In genomic region chr2:212842544-212843185, GRCh38 we compare ENCODE assay signal across 17 cellular contexts.
A peak's percentile ranks its signal among the peaks of the same experiment; 100 is the strongest.
DNase-seq lines count a peak whose midpoint lies in the region; TF ChIP-seq lines count a peak whose summit lies in the region.
"Had no signal": no experiment of that assay in that cellular context is flagged by ENCODE, and none has a peak within 500 bp of the region (broad histone marks: within the 10 kb centered on the region; RNA-seq: fewer than 3 reads in every experiment).

No MANE protein-coding gene starts in this region.

- TF ChIP-seq CTCF in AG04449 (IDR thresholded peaks at IDR 0.05; ENCODE audit: insufficient read depth, low read length, missing control alignments), result no peak
- TF ChIP-seq CTCF in HFFc6 (IDR thresholded peaks at IDR 0.05), result no peak
- TF ChIP-seq CTCF in foreskin fibroblast (IDR thresholded peaks at IDR 0.05; ENCODE audit: low read depth, low read length), result no peak
- TF ChIP-seq CTCF in testis (IDR thresholded peaks at IDR 0.05), result no peak

- H3K4me1 Mint-ChIP-seq in HFFc6 (ENCODE audit: low read depth), result peaks cover 66% of the 10 kb centered on the region

- H3K36me3 Mint-ChIP-seq in HFFc6 (ENCODE audit: low read depth), result peaks cover 3% of the 10 kb centered on the region; the same call in 1 of the 2 replicates

- H3K9me3 Mint-ChIP-seq in HFFc6, result no peaks in the 10 kb centered on the region

- CTCF ChIA-PET in AG04449 (lab: Yijun Ruan, JAX), result interaction anchor here (1.3 to 1.7 kb wide), 2 partner anchors 9 to 65 kb away, joined by 4 read pairs; no protein-coding TSS in a partner anchor

- no peaks in the 10 kb centered on the region for H3K9me3 ChIP-seq in testis
- H3K9me3 ChIP-seq: BE2C, esophagus muscularis mucosa, mucosa of descending colon, upper lobe of right lung had no signal

- H3K27ac ChIP-seq in testis, result no peak overlapping the region
- H3K27ac ChIP-seq: upper lobe of right lung had no signal

- POLR2A ChIA-PET in AG04449 (lab: Yijun Ruan, JAX), result no interaction called here

- H3K27ac Mint-ChIP-seq in HFFc6, result peak overlapping the region; percentile 89
- H3K27ac Mint-ChIP-seq: progenitor cell of endocrine pancreas had no signal

- DNase-seq in AG04449 (ENCODE audit: low read depth, low spot score) (peak; percentile 79), HFFc6 (peak; percentile 89), amniotic stem cell (lab: John Stamatoyannopoulos, UW) (peak; percentile 47), foreskin fibroblast (peak; percentile 73 to 76), RPMI8226 (no peak), testis (no peak), NCI-H2227 (lab: John Stamatoyannopoulos, UW; ENCODE audit: unreplicated experiment) (no peak), erythroblast (lab: John Stamatoyannopoulos, UW) (no peak)
- DNase-seq: activated naive CD4-positive, alpha-beta T cell; BE2C; KG1; mucosa of descending colon; NCI-H1694 treated with DMSO at 0.1 percent for 48 hours; stimulated activated CD4-positive, alpha-beta T cell treated with anti-CD3 and anti-CD28 coated beads, Interleukin-2, amount 100 ng/mL, for 24 hours; upper lobe of right lung had no signal

- peak overlapping the region; percentile 74 for H3K4me3 Mint-ChIP-seq in HFFc6

- no peaks in the 10 kb centered on the region for H3K4me1 ChIP-seq in testis
- H3K4me1 ChIP-seq: BE2C, upper lobe of right lung had no signal

- intact Hi-C loops in testis (cut with DNase I; ENCODE audit: low total_unique reads), result no loop called here

- no peaks in the 10 kb centered on the region; the same call in 1 of the 2 replicates for H3K27me3 Mint-ChIP-seq in HFFc6 (ENCODE audit: insufficient read depth)
- H3K27me3 Mint-ChIP-seq: progenitor cell of endocrine pancreas had no signal

- H3K36me3 ChIP-seq in testis (ENCODE audit: low read depth, missing control alignments), result no peaks in the 10 kb centered on the region
- H3K36me3 ChIP-seq: BE2C, esophagus muscularis mucosa, upper lobe of right lung had no signal

- H3K27me3 ChIP-seq in testis, result no peaks in the 10 kb centered on the region
- H3K27me3 ChIP-seq: BE2C, esophagus muscularis mucosa, upper lobe of right lung had no signal

- WGBS in testis, 2 donors, result 86 to 89% methylated on average over 2 of the region's 2 CpGs

- H3K4me3 ChIP-seq in AG04449 (ENCODE audit: low read depth, low read length), result no peak overlapping the region
- H3K4me3 ChIP-seq in foreskin fibroblast (ENCODE audit: low read depth in 1 of 2, low read length in 2 of 2), result no peak overlapping the region
- H3K4me3 ChIP-seq in testis, result no peak overlapping the region
- H3K4me3 ChIP-seq: esophagus muscularis mucosa, mucosa of descending colon, upper lobe of right lung had no signal

- TF ChIP-seq POLR2A in testis (IDR thresholded peaks at IDR 0.05) (no peak), erythroblast (IDR thresholded peaks at IDR 0.05; ENCODE audit: low read length) (no peak)

Comparison
In these comparisons a context has a peak if more than half of its experiments do, and no peak if none do; other contexts are left out.
1. DNase-seq: peak in AG04449 (single experiment), HFFc6 (single experiment), amniotic stem cell (single experiment) and foreskin fibroblast (2 of 2); none in RPMI8226 (single experiment), testis (single experiment), NCI-H2227 (single experiment) and erythroblast (0 of 2).